ENCODE assay signal across 1 cellular context in the genomic region with DNA sequence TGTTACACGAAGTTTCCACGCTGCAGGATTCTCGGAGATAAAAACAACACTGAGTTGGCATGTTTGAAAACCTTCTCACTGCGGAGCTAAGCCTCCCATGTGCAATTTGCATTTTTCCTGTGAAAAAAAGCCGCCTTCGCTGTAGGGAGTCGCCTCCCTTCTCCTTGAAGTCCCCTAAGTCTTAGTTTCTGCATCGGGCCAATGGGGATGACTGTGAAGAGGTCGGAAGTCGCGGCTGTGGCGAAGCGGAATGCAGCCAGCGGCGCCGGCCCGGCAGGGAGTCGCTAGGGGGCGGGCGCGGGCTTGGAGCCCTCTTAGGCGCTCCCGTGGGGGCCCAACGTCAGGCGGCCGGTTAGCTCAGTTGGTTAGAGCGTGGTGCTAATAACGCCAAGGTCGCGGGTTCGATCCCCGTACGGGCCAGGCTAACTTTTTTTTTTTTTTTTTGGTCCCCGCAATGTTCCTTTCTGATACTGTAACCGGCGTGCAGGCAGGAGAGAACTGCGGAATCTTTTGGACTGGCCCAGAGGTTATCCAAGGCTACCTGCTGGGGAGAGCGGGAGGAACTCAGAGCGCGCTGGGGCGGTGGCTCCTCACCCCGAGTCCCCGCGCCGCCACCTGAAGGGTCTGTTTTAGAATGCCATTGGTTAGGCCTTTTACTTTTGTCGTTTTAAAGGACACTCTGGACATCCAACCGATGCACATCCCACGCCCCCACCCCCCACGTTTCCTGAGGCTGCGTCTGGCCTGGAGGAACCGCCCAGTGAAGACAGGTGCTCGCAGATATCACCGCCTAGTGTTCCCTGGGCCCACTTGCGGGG.
A peak's percentile ranks its signal among the peaks of the same experiment; 100 is the strongest.
TF ChIP-seq lines count a peak whose summit lies in the region.

No MANE protein-coding gene starts in this region.

TF ChIP-seq in K562, 482 proteins besides CTCF, POLR2A, EP300 and RAD21 (continued from another document):
- TF ChIP-seq, protein P1, sequence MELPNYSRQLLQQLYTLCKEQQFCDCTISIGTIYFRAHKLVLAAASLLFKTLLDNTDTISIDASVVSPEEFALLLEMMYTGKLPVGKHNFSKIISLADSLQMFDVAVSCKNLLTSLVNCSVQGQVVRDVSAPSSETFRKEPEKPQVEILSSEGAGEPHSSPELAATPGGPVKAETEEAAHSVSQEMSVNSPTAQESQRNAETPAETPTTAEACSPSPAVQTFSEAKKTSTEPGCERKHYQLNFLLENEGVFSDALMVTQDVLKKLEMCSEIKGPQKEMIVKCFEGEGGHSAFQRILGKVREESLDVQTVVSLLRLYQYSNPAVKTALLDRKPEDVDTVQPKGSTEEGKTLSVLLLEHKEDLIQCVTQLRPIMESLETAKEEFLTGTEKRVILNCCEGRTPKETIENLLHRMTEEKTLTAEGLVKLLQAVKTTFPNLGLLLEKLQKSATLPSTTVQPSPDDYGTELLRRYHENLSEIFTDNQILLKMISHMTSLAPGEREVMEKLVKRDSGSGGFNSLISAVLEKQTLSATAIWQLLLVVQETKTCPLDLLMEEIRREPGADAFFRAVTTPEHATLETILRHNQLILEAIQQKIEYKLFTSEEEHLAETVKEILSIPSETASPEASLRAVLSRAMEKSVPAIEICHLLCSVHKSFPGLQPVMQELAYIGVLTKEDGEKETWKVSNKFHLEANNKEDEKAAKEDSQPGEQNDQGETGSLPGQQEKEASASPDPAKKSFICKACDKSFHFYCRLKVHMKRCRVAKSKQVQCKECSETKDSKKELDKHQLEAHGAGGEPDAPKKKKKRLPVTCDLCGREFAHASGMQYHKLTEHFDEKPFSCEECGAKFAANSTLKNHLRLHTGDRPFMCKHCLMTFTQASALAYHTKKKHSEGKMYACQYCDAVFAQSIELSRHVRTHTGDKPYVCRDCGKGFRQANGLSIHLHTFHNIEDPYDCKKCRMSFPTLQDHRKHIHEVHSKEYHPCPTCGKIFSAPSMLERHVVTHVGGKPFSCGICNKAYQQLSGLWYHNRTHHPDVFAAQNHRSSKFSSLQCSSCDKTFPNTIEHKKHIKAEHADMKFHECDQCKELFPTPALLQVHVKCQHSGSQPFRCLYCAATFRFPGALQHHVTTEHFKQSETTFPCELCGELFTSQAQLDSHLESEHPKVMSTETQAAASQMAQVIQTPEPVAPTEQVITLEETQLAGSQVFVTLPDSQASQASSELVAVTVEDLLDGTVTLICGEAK (IDR thresholded peaks at IDR 0.05) = peak; percentile 86
- TF ChIP-seq, protein P1 (CRISPR knock-in tag; IDR thresholded peaks at IDR 0.05) = no peak
- TF ChIP-seq ZNF584 (CRISPR knock-in tag; IDR thresholded peaks at IDR 0.05; ENCODE audit: low read depth) (0 out of 2 replicates have a peak, but pooled peaks have one; percentile 43), HMGN3 (IDR thresholded peaks at IDR 0.05; ENCODE audit: borderline replicate concordance, extremely low read depth, insufficient read length, low read depth, low read length) (peak; percentile 36), GATAD2B (IDR thresholded peaks at IDR 0.05; ENCODE audit: borderline replicate concordance) (0 out of 2 replicates have a peak, but pooled peaks have one; percentile 14), ZNF140 (CRISPR knock-in tag; IDR thresholded peaks at IDR 0.05) (no peak), KLF16 (IDR thresholded peaks at IDR 0.05) (no peak), TEAD1 (CRISPR knock-in tag; IDR thresholded peaks at IDR 0.05) (peak; percentile 98 to 100), TCFL5 (CRISPR knock-in tag; conservative IDR thresholded peaks at IDR 0.05) (no peak), STAT5A (IDR thresholded peaks at IDR 0.05; ENCODE audit: borderline replicate concordance, low read length) (no peak; the same call in 1 of the 2 replicates), ZNF444 (CRISPR knock-in tag; IDR thresholded peaks at IDR 0.05) (no peak), BDP1 (IDR thresholded peaks at IDR 0.05; ENCODE audit: insufficient read depth, insufficient read length) (peak; percentile 48), EP400 (IDR thresholded peaks at IDR 0.05) (peak; percentile 37; the same call in 1 of the 2 replicates), GABPB1 (CRISPR knock-in tag; IDR thresholded peaks at IDR 0.05) (peak; percentile 65; the same call in 1 of the 2 replicates)
- TF ChIP-seq, protein P2, sequence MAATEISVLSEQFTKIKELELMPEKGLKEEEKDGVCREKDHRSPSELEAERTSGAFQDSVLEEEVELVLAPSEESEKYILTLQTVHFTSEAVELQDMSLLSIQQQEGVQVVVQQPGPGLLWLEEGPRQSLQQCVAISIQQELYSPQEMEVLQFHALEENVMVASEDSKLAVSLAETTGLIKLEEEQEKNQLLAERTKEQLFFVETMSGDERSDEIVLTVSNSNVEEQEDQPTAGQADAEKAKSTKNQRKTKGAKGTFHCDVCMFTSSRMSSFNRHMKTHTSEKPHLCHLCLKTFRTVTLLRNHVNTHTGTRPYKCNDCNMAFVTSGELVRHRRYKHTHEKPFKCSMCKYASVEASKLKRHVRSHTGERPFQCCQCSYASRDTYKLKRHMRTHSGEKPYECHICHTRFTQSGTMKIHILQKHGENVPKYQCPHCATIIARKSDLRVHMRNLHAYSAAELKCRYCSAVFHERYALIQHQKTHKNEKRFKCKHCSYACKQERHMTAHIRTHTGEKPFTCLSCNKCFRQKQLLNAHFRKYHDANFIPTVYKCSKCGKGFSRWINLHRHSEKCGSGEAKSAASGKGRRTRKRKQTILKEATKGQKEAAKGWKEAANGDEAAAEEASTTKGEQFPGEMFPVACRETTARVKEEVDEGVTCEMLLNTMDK (IDR thresholded peaks at IDR 0.05; ENCODE audit: borderline replicate concordance, insufficient read depth, low read depth, low read length, poor library complexity, severe bottlenecking) = peak; percentile 68
- TF ChIP-seq, protein P3, sequence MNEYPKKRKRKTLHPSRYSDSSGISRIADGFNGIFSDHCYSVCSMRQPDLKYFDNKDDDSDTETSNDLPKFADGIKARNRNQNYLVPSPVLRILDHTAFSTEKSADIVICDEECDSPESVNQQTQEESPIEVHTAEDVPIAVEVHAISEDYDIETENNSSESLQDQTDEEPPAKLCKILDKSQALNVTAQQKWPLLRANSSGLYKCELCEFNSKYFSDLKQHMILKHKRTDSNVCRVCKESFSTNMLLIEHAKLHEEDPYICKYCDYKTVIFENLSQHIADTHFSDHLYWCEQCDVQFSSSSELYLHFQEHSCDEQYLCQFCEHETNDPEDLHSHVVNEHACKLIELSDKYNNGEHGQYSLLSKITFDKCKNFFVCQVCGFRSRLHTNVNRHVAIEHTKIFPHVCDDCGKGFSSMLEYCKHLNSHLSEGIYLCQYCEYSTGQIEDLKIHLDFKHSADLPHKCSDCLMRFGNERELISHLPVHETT (CRISPR knock-in tag; conservative IDR thresholded peaks at IDR 0.05 in 1 of 2, IDR thresholded peaks at IDR 0.05 in 1 of 2) = 0 out of 4 replicates have a peak, but pooled peaks of 1 of the 2 experiments have one; percentile 37
